Comparison of ENCODE assay signal across 7 cellular contexts in genomic region chr9:137568445-137568844, GRCh38. TPM values are rescaled to one million over a fixed set of nuclear protein-coding genes. Genes with fewer than 3 reads are reported as not detected.
DNase-seq lines count a peak whose midpoint lies in the region; ATAC-seq, FAIRE-seq and TF ChIP-seq lines count a peak whose summit lies in the region.
"Not testable (repeated sequence)": the region's sequence is repeated elsewhere in the genome, so short reads cannot be mapped to it uniquely, and the experiment has no call there.

No MANE protein-coding gene starts in this region.

- H3K27me3 ChIP-seq in OCI-LY1 (ENCODE audit: insufficient read depth, low read length); astrocyte (ENCODE audit: insufficient read depth, low read length): not testable (repeated sequence)

- not testable (repeated sequence) for H3K79me2 ChIP-seq in OCI-LY1 (ENCODE audit: insufficient read depth, low read length)
- peaks cover 23% of the 10 kb centered on the region for H3K79me2 ChIP-seq in astrocyte (ENCODE audit: insufficient read depth, low read length)

- H3K27ac ChIP-seq in OCI-LY1 (ENCODE audit: low read depth, low read length, poor library complexity, severe bottlenecking) = peak overlapping the region; percentile 10
- not testable (repeated sequence) for H3K27ac ChIP-seq in astrocyte (ENCODE audit: low read depth, low read length)

- H3K9me2 ChIP-seq in OCI-LY1 (ENCODE audit: low read depth, low read length) = not testable (repeated sequence)

- FAIRE-seq in astrocyte (lab: Jason Lieb, UNC) = not testable (repeated sequence)

- H3K36me3 ChIP-seq in OCI-LY1 (ENCODE audit: insufficient read depth, low read length) = peaks cover 53% of the 10 kb centered on the region
- H3K36me3 ChIP-seq in astrocyte (ENCODE audit: insufficient read depth, low read length) = peaks cover 18% of the 10 kb centered on the region

- H3K36me3 Mint-ChIP-seq in CD14-positive monocyte (peaks cover 36 to 44% of the 10 kb centered on the region in 2 donors), T-helper 17 cell (ENCODE audit: low read depth) (peaks cover 11% of the 10 kb centered on the region), astrocyte (ENCODE audit: low read depth, unreplicated experiment) (peaks cover 22% of the 10 kb centered on the region), memory B cell (peaks cover 29% of the 10 kb centered on the region)
- H3K36me3 Mint-ChIP-seq in activated T-helper 1 cell treated with anti-CD3 and anti-CD28 coated beads, Interleukin-12 subunit alpha, Interleukin-12 subunit beta, Interleukin-2, Interleukin-4 antibody, amounts not matched to agents 30 ng/mL and 10 ng/mL and 1 ng/mL, durations not matched to agents 14 hours and 24 hours and 36 hours (ENCODE audit: low read depth) = peaks cover 26% of the 10 kb centered on the region
- peaks cover 53% of the 10 kb centered on the region for H3K36me3 Mint-ChIP-seq in stimulated activated memory B cell treated with anti-CD40 and anti-IgM and Interleukin-4, amounts not matched to agents 10 μg/mL and 1 μg/mL and 100 μg/mL, for 72 hours

- not testable (repeated sequence) for H3F3A ChIP-seq in OCI-LY1 (ENCODE audit: insufficient read depth, low read length)

- not testable (repeated sequence) for ATAC-seq in T-helper 17 cell; stimulated activated memory B cell treated with anti-CD40 and anti-IgM and Interleukin-4, amounts not matched to agents 10 μg/mL and 1 μg/mL and 100 μg/mL, for 72 hours
- peak; percentile 60 for ATAC-seq in memory B cell (ENCODE audit: low read depth)

- not testable (repeated sequence) for H2AFZ ChIP-seq in OCI-LY1 (ENCODE audit: low read length); astrocyte (ENCODE audit: low read depth, low read length)

- not testable (repeated sequence) for H3K4me1 Mint-ChIP-seq in CD14-positive monocyte; T-helper 17 cell; activated T-helper 1 cell treated with anti-CD3 and anti-CD28 coated beads, Interleukin-12 subunit alpha, Interleukin-12 subunit beta, Interleukin-2, Interleukin-4 antibody, amounts not matched to agents 30 ng/mL and 10 ng/mL and 1 ng/mL, durations not matched to agents 14 hours and 24 hours and 36 hours (ENCODE audit: low read depth); astrocyte (ENCODE audit: low read depth, unreplicated experiment)
- peaks cover 24% of the 10 kb centered on the region for H3K4me1 Mint-ChIP-seq in memory B cell
- H3K4me1 Mint-ChIP-seq in stimulated activated memory B cell treated with anti-CD40 and anti-IgM and Interleukin-4, amounts not matched to agents 10 μg/mL and 1 μg/mL and 100 μg/mL, for 72 hours = peaks cover 37% of the 10 kb centered on the region

- H3K9me3 Mint-ChIP-seq in CD14-positive monocyte = peaks cover 9 to 20% (median 15%) of the 10 kb centered on the region in 7 donors
- H3K9me3 Mint-ChIP-seq in activated T-helper 1 cell treated with anti-CD3 and anti-CD28 coated beads, Interleukin-12 subunit alpha, Interleukin-12 subunit beta, Interleukin-2, Interleukin-4 antibody, amounts not matched to agents 30 ng/mL and 10 ng/mL and 1 ng/mL, durations not matched to agents 14 hours and 24 hours and 36 hours; astrocyte (ENCODE audit: unreplicated experiment); memory B cell: not testable (repeated sequence)
- peaks cover 11% of the 10 kb centered on the region for H3K9me3 Mint-ChIP-seq in stimulated activated memory B cell treated with anti-CD40 and anti-IgM and Interleukin-4, amounts not matched to agents 10 μg/mL and 1 μg/mL and 100 μg/mL, for 72 hours

- H3K4me1 ChIP-seq in OCI-LY1 (ENCODE audit: insufficient read depth, low read length, severe bottlenecking); astrocyte (ENCODE audit: insufficient read depth, low read length): not testable (repeated sequence)

- H3K4me3 Mint-ChIP-seq in CD14-positive monocyte; T-helper 17 cell; activated T-helper 1 cell treated with anti-CD3 and anti-CD28 coated beads, Interleukin-12 subunit alpha, Interleukin-12 subunit beta, Interleukin-2, Interleukin-4 antibody, amounts not matched to agents 30 ng/mL and 10 ng/mL and 1 ng/mL, durations not matched to agents 14 hours and 24 hours and 36 hours; astrocyte (ENCODE audit: unreplicated experiment); memory B cell; stimulated activated memory B cell treated with anti-CD40 and anti-IgM and Interleukin-4, amounts not matched to agents 10 μg/mL and 1 μg/mL and 100 μg/mL, for 72 hours: not testable (repeated sequence)

- H4K20me1 ChIP-seq in OCI-LY1 (ENCODE audit: insufficient read depth, low read length) = not testable (repeated sequence)
- H4K20me1 ChIP-seq in astrocyte (ENCODE audit: insufficient read depth, low read length) = peaks cover 24% of the 10 kb centered on the region

- DNase-seq in CD14-positive monocyte (ENCODE audit: low spot score); T-helper 17 cell; activated T-helper 1 cell treated with anti-CD3 and anti-CD28 coated beads, Interleukin-12 subunit alpha, Interleukin-12 subunit beta, Interleukin-2, Interleukin-4 antibody, amounts not matched to agents 30 ng/mL and 10 ng/mL and 1 ng/mL, durations not matched to agents 14 hours and 24 hours and 36 hours (ENCODE audit: low spot score); astrocyte (ENCODE audit: low read depth); memory B cell (ENCODE audit: low spot score in 2 of 2): not testable (repeated sequence)

- not testable (repeated sequence) for H3K9me3 ChIP-seq in OCI-LY1 (ENCODE audit: low read length); T-helper 17 cell (ENCODE audit: control insufficient read depth, low read length, poor library complexity, severe bottlenecking); astrocyte (ENCODE audit: insufficient read depth, low read depth, low read length)

- H3K27ac Mint-ChIP-seq in CD14-positive monocyte (peak overlapping the region in 5 of 7 donors; percentile 25 to 85 (median 64)), T-helper 17 cell (peak overlapping the region; percentile 11), astrocyte (ENCODE audit: unreplicated experiment) (peak overlapping the region; percentile 47), memory B cell (peak overlapping the region; percentile 52)
- H3K27ac Mint-ChIP-seq in activated T-helper 1 cell treated with anti-CD3 and anti-CD28 coated beads, Interleukin-12 subunit alpha, Interleukin-12 subunit beta, Interleukin-2, Interleukin-4 antibody, amounts not matched to agents 30 ng/mL and 10 ng/mL and 1 ng/mL, durations not matched to agents 14 hours and 24 hours and 36 hours = peak overlapping the region; percentile 58
- peak overlapping the region; percentile 65 for H3K27ac Mint-ChIP-seq in stimulated activated memory B cell treated with anti-CD40 and anti-IgM and Interleukin-4, amounts not matched to agents 10 μg/mL and 1 μg/mL and 100 μg/mL, for 72 hours

- intact Hi-C loops in CD14-positive monocyte (cut with micrococcal nuclease); activated T-helper 1 cell treated with anti-CD3 and anti-CD28 coated beads, Interleukin-12 subunit alpha, Interleukin-12 subunit beta, Interleukin-2, Interleukin-4 antibody, amounts not matched to agents 30 ng/mL and 10 ng/mL and 1 ng/mL, durations not matched to agents 14 hours and 24 hours and 36 hours (cut with micrococcal nuclease): not testable (repeated sequence)

- H3K4me3 ChIP-seq in OCI-LY1 (ENCODE audit: low read depth, low read length, poor library complexity, severe bottlenecking); astrocyte (ENCODE audit: insufficient read depth, low read depth, low read length): not testable (repeated sequence)

- TF ChIP-seq CTCF in CD14-positive monocyte (IDR thresholded peaks at IDR 0.05); OCI-LY1 (IDR thresholded peaks at IDR 0.05; ENCODE audit: low read length); astrocyte (IDR thresholded peaks at IDR 0.05; ENCODE audit: insufficient read depth, low read depth, low read length): not testable (repeated sequence)

- not testable (repeated sequence) for H3K9ac ChIP-seq in OCI-LY1 (ENCODE audit: low read length); astrocyte (ENCODE audit: low read length)

- H3K4me2 ChIP-seq in OCI-LY1 (ENCODE audit: low read length); astrocyte (ENCODE audit: low read length): not testable (repeated sequence)

- peaks cover 0 to 12% (median 2%) of the 10 kb centered on the region in 3 donors for H3K27me3 Mint-ChIP-seq in CD14-positive monocyte (ENCODE audit: low read depth in 3 of 3)
- not testable (repeated sequence) for H3K27me3 Mint-ChIP-seq in T-helper 17 cell; activated T-helper 1 cell treated with anti-CD3 and anti-CD28 coated beads, Interleukin-12 subunit alpha, Interleukin-12 subunit beta, Interleukin-2, Interleukin-4 antibody, amounts not matched to agents 30 ng/mL and 10 ng/mL and 1 ng/mL, durations not matched to agents 14 hours and 24 hours and 36 hours (ENCODE audit: insufficient read depth); astrocyte (ENCODE audit: low read depth, unreplicated experiment); memory B cell; stimulated activated memory B cell treated with anti-CD40 and anti-IgM and Interleukin-4, amounts not matched to agents 10 μg/mL and 1 μg/mL and 100 μg/mL, for 72 hours

RNA-seq across cellular contexts. Expression of gene DPH7, which starts 10.3 kb away (rescaled TPM):
- polyA plus RNA-seq in CD14-positive monocyte = 10 to 100 TPM; 13.1 to 14.2 TPM
- total RNA-seq in T-helper 17 cell (10 to 100 TPM; 46.1 to 52.0 TPM), astrocyte (34.4 and 35.4 TPM in 2 replicates)
- 50.3 and 52.1 TPM in 2 replicates for total RNA-seq in activated T-helper 1 cell treated with anti-CD3 and anti-CD28 coated beads, Interleukin-12 subunit alpha, Interleukin-12 subunit beta, Interleukin-2, Interleukin-4 antibody, amounts not matched to agents 30 ng/mL and 10 ng/mL and 1 ng/mL, durations not matched to agents 14 hours and 24 hours and 36 hours

RNA-seq across cellular contexts. Expression of gene MRPL41, which starts 16.8 kb away (rescaled TPM):
- polyA plus RNA-seq in CD14-positive monocyte = 10 to 100 TPM; 33.2 to 49.4 TPM
- total RNA-seq in T-helper 17 cell (10 to 100 TPM; 52.6 to 78.8 TPM), astrocyte (58.6 and 62.9 TPM in 2 replicates)
- 53.8 and 56.0 TPM in 2 replicates for total RNA-seq in activated T-helper 1 cell treated with anti-CD3 and anti-CD28 coated beads, Interleukin-12 subunit alpha, Interleukin-12 subunit beta, Interleukin-2, Interleukin-4 antibody, amounts not matched to agents 30 ng/mL and 10 ng/mL and 1 ng/mL, durations not matched to agents 14 hours and 24 hours and 36 hours

RNA-seq across cellular contexts. Expression of gene PNPLA7, which starts 18.2 kb away (rescaled TPM):
- under 1 TPM; 0.10 to 0.14 TPM for polyA plus RNA-seq in CD14-positive monocyte
- total RNA-seq in T-helper 17 cell = 1 to 10 TPM; 7.3 to 7.5 TPM
- 0.71 and 1.2 TPM in 2 replicates for total RNA-seq in activated T-helper 1 cell treated with anti-CD3 and anti-CD28 coated beads, Interleukin-12 subunit alpha, Interleukin-12 subunit beta, Interleukin-2, Interleukin-4 antibody, amounts not matched to agents 30 ng/mL and 10 ng/mL and 1 ng/mL, durations not matched to agents 14 hours and 24 hours and 36 hours
- total RNA-seq in astrocyte = 2.6 and 2.9 TPM in 2 replicates

RNA-seq across cellular contexts. Expression of gene ZMYND19, which starts 21.9 kb away (rescaled TPM):
- polyA plus RNA-seq in CD14-positive monocyte = 1 to 10 TPM; 1.9 to 4.5 TPM
- total RNA-seq in T-helper 17 cell (10 to 100 TPM; 12.1 to 18.2 TPM), astrocyte (31.1 and 34.0 TPM in 2 replicates)
- total RNA-seq in activated T-helper 1 cell treated with anti-CD3 and anti-CD28 coated beads, Interleukin-12 subunit alpha, Interleukin-12 subunit beta, Interleukin-2, Interleukin-4 antibody, amounts not matched to agents 30 ng/mL and 10 ng/mL and 1 ng/mL, durations not matched to agents 14 hours and 24 hours and 36 hours = 88.2 and 94.9 TPM in 2 replicates

RNA-seq across cellular contexts. Expression of gene ARRDC1, which starts 37.0 kb away (rescaled TPM):
- 10 to 100 TPM; 83.2 to 87.6 TPM for polyA plus RNA-seq in CD14-positive monocyte
- total RNA-seq in T-helper 17 cell (10 to 100 TPM; 54.8 to 83.8 TPM), astrocyte (13.9 and 14.2 TPM in 2 replicates)
- total RNA-seq in activated T-helper 1 cell treated with anti-CD3 and anti-CD28 coated beads, Interleukin-12 subunit alpha, Interleukin-12 subunit beta, Interleukin-2, Interleukin-4 antibody, amounts not matched to agents 30 ng/mL and 10 ng/mL and 1 ng/mL, durations not matched to agents 14 hours and 24 hours and 36 hours = 65.7 and 70.3 TPM in 2 replicates

Comparison
In these comparisons a context has a peak if more than half of its experiments do, and no peak if none do; other contexts are left out.
1. H3K27ac Mint-ChIP-seq: peak in every context shown above with its lines; median percentile 65 in stimulated activated memory B cell treated with anti-CD40 and anti-IgM and Interleukin-4, amounts not matched to agents 10 μg/mL and 1 μg/mL and 100 μg/mL, for 72 hours; 64 in CD14-positive monocyte; 58 in activated T-helper 1 cell treated with anti-CD3 and anti-CD28 coated beads, Interleukin-12 subunit alpha, Interleukin-12 subunit beta, Interleukin-2, Interleukin-4 antibody, amounts not matched to agents 30 ng/mL and 10 ng/mL and 1 ng/mL, durations not matched to agents 14 hours and 24 hours and 36 hours; 52 in memory B cell; 47 in astrocyte; 11 in T-helper 17 cell.